ENCODE assay signal across 8 cellular contexts in the genomic region with DNA sequence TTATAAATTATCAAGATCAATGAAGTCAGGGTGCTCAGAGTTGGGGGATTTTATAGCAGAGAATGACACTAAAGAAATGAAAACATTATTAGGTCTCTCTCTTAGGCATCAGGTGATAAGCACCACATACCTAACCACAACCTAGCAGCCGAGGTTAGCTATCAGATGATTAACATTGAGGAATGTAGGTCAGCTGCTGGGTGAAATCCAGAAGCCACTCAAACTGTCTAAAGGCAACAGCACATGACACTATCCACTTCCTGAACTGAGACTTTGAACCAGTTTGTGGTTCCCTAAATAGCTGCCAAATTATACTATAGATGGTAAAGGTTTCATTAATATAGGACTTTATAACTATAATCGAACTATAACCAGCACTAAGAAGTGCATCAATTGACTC. TPM values are rescaled to one million over a fixed set of nuclear protein-coding genes. Genes with fewer than 3 reads are reported as not detected.
DNase-seq lines count a peak whose midpoint lies in the region.

No MANE protein-coding gene starts in this region.

- H3K9me3 ChIP-seq in effector memory CD4-positive, alpha-beta T cell (ENCODE audit: control insufficient read depth, low read length), result no peaks in the 10 kb centered on the region
- H3K9me3 ChIP-seq in skeletal muscle satellite cell (replicated peaks; ENCODE audit: low read length), result no peaks in the 10 kb centered on the region

- H3K27me3 ChIP-seq in effector memory CD4-positive, alpha-beta T cell (replicated peaks; ENCODE audit: control insufficient read depth, insufficient read depth, low read length, poor library complexity, severe bottlenecking), result no peaks in the 10 kb centered on the region
- H3K27me3 ChIP-seq in skeletal muscle satellite cell (ENCODE audit: control insufficient read depth, insufficient read depth, low read length), result no peaks in the 10 kb centered on the region

- intact Hi-C loops in activated T-helper 1 cell treated with anti-CD3 and anti-CD28 coated beads, Interleukin-12 subunit alpha, Interleukin-12 subunit beta, Interleukin-2, Interleukin-4 antibody, amounts not matched to agents 30 ng/mL and 10 ng/mL and 1 ng/mL, durations not matched to agents 14 hours and 24 hours and 36 hours (cut with micrococcal nuclease), result no loop called here

- no peaks in the 10 kb centered on the region for H3K36me3 ChIP-seq in effector memory CD4-positive, alpha-beta T cell (ENCODE audit: control insufficient read depth, insufficient read depth, low read length)
- peaks cover 23% of the 10 kb centered on the region for H3K36me3 ChIP-seq in skeletal muscle satellite cell (ENCODE audit: insufficient read depth, low read length)

- H3K4me1 Mint-ChIP-seq in activated T-helper 1 cell treated with anti-CD3 and anti-CD28 coated beads, Interleukin-12 subunit alpha, Interleukin-12 subunit beta, Interleukin-2, Interleukin-4 antibody, amounts not matched to agents 30 ng/mL and 10 ng/mL and 1 ng/mL, durations not matched to agents 14 hours and 24 hours and 36 hours (ENCODE audit: low read depth), result peaks cover 56% of the 10 kb centered on the region

- no peak overlapping the region for H3K27ac Mint-ChIP-seq in activated T-helper 1 cell treated with anti-CD3 and anti-CD28 coated beads, Interleukin-12 subunit alpha, Interleukin-12 subunit beta, Interleukin-2, Interleukin-4 antibody, amounts not matched to agents 30 ng/mL and 10 ng/mL and 1 ng/mL, durations not matched to agents 14 hours and 24 hours and 36 hours

- H3K4me3 Mint-ChIP-seq in activated T-helper 1 cell treated with anti-CD3 and anti-CD28 coated beads, Interleukin-12 subunit alpha, Interleukin-12 subunit beta, Interleukin-2, Interleukin-4 antibody, amounts not matched to agents 30 ng/mL and 10 ng/mL and 1 ng/mL, durations not matched to agents 14 hours and 24 hours and 36 hours, result no peak overlapping the region

- peak overlapping the region; percentile 74 for H3K9ac ChIP-seq in skeletal muscle satellite cell (ENCODE audit: low read depth, low read length)

- H3K4me1 ChIP-seq in effector memory CD4-positive, alpha-beta T cell (ENCODE audit: control insufficient read depth, insufficient read depth, low read length, poor library complexity, severe bottlenecking), result peaks cover 34% of the 10 kb centered on the region
- peaks cover 61% of the 10 kb centered on the region for H3K4me1 ChIP-seq in skeletal muscle satellite cell (ENCODE audit: control insufficient read depth, insufficient read depth, low read length)

- peak overlapping the region; percentile 79 for H3K27ac ChIP-seq in effector memory CD4-positive, alpha-beta T cell (ENCODE audit: insufficient read depth, low read length, poor library complexity, severe bottlenecking)

- in situ Hi-C loops in SK-MEL-5 (cut with HindIII; ENCODE audit: low pct_unique_long_range_greater_than_20kb, low sequenced_read_pairs), result no loop called here

- H3K9me3 Mint-ChIP-seq in activated T-helper 1 cell treated with anti-CD3 and anti-CD28 coated beads, Interleukin-12 subunit alpha, Interleukin-12 subunit beta, Interleukin-2, Interleukin-4 antibody, amounts not matched to agents 30 ng/mL and 10 ng/mL and 1 ng/mL, durations not matched to agents 14 hours and 24 hours and 36 hours, result no peaks in the 10 kb centered on the region

- no peak overlapping the region for H3K4me3 ChIP-seq in effector memory CD4-positive, alpha-beta T cell (ENCODE audit: insufficient read depth, low read depth, low read length, poor library complexity, severe bottlenecking)
- H3K4me3 ChIP-seq in skeletal muscle satellite cell (ENCODE audit: low read length), result no peak overlapping the region

- peak overlapping the region; percentile 65 for H3K4me2 ChIP-seq in skeletal muscle satellite cell (ENCODE audit: low read length)

- peaks cover 15% of the 10 kb centered on the region for H3K36me3 Mint-ChIP-seq in activated T-helper 1 cell treated with anti-CD3 and anti-CD28 coated beads, Interleukin-12 subunit alpha, Interleukin-12 subunit beta, Interleukin-2, Interleukin-4 antibody, amounts not matched to agents 30 ng/mL and 10 ng/mL and 1 ng/mL, durations not matched to agents 14 hours and 24 hours and 36 hours (ENCODE audit: low read depth)

- no peaks in the 10 kb centered on the region for H3K27me3 Mint-ChIP-seq in activated T-helper 1 cell treated with anti-CD3 and anti-CD28 coated beads, Interleukin-12 subunit alpha, Interleukin-12 subunit beta, Interleukin-2, Interleukin-4 antibody, amounts not matched to agents 30 ng/mL and 10 ng/mL and 1 ng/mL, durations not matched to agents 14 hours and 24 hours and 36 hours (ENCODE audit: insufficient read depth)

- DNase-seq in SIG-M5 treated with dmso at 0.1 percent for 504 hours (lab: John Stamatoyannopoulos, UW; ENCODE audit: unreplicated experiment), result peak; percentile 6
- DNase-seq in SIG-M5 (lab: John Stamatoyannopoulos, UW), result no peak
- DNase-seq in SK-MEL-5 (ENCODE audit: low read depth, low spot score), result peak; percentile 73
- peak; percentile 49 to 60 (median 55) for DNase-seq in effector memory CD4-positive, alpha-beta T cell
- DNase-seq in activated T-helper 1 cell treated with anti-CD3 and anti-CD28 coated beads, Interleukin-12 subunit alpha, Interleukin-12 subunit beta, Interleukin-2, Interleukin-4 antibody, amounts not matched to agents 30 ng/mL and 10 ng/mL and 1 ng/mL, durations not matched to agents 14 hours and 24 hours and 36 hours (ENCODE audit: low spot score), result no peak
- DNase-seq in NCI-H2029 (lab: John Stamatoyannopoulos, UW), result no peak
- DNase-seq in NCI-H1417 (lab: John Stamatoyannopoulos, UW), result no peak

RNA-seq across cellular contexts. Expression of a gene that starts 4.7 kb away (rescaled TPM):
- total RNA-seq in SK-MEL-5 (2014; rRNA removed; shearing (Covaris generic)), result 27.4 and 28.2 TPM in 2 replicates
- 21.4 and 24.8 TPM in 2 replicates for polyA plus RNA-seq in SK-MEL-5 (2015; cell fraction: cytosol; rRNA removed)
- polyA plus RNA-seq in SK-MEL-5 (2015; cell fraction: nucleus; rRNA removed), result 65.5 and 65.8 TPM in 2 replicates
- 45.6 and 45.9 TPM in 2 replicates for total RNA-seq in skeletal muscle satellite cell (2012; rRNA removed)
- total RNA-seq in activated T-helper 1 cell treated with anti-CD3 and anti-CD28 coated beads, Interleukin-12 subunit alpha, Interleukin-12 subunit beta, Interleukin-2, Interleukin-4 antibody, amounts not matched to agents 30 ng/mL and 10 ng/mL and 1 ng/mL, durations not matched to agents 14 hours and 24 hours and 36 hours, result 14.3 and 14.6 TPM in 2 replicates

Comparison
In these comparisons a context has a peak if more than half of its experiments do, and no peak if none do; other contexts are left out.
1. DNase-seq: peak in SIG-M5 treated with dmso at 0.1 percent for 504 hours (single experiment), SK-MEL-5 (single experiment) and effector memory CD4-positive, alpha-beta T cell (3 of 3); none in SIG-M5 (single experiment), activated T-helper 1 cell treated with anti-CD3 and anti-CD28 coated beads, Interleukin-12 subunit alpha, Interleukin-12 subunit beta, Interleukin-2, Interleukin-4 antibody, amounts not matched to agents 30 ng/mL and 10 ng/mL and 1 ng/mL, durations not matched to agents 14 hours and 24 hours and 36 hours (single experiment), NCI-H2029 (single experiment) and NCI-H1417 (0 of 3).